13 cellular contexts compared by ENCODE assay signal in the genomic region with DNA sequence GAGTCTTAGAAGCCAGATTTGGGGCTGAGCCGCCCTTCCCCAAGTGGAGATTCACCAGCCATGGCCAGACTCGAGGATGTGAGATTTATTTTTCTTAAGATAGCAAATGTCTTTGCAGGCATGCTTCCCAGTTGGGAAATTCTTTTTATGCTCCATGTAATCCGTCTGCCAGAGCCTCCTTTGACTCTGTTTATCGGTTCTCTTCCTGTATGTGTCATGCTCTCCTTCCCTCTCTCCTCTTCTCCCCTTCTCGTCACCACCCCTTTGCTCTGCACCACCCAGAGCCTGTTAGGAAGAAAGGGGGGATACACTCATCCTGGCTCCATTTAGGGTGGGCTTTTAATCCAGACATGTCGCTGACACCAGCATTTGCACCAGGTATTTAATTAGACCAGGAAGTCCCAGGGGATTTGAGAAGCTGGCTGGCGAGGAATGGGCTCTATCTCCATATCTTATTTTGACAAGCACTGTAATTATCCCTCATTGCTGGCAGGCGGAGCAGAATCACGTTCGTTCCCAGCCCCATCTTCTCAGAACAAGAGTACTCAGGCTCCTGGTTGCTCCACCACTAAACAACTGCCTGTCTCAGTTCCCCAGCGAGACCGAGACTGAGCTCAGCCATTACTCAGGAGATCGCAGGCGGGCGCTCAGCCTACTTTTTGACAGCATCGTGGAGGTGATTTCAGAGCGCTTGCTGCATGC. TPM values are rescaled to one million over a fixed set of nuclear protein-coding genes. Genes with fewer than 3 reads are reported as not detected.
A peak's percentile ranks its signal among the peaks of the same experiment; 100 is the strongest.
DNase-seq lines count a peak whose midpoint lies in the region; ATAC-seq and TF ChIP-seq lines count a peak whose summit lies in the region.
"Had no signal": no experiment of that assay in that cellular context is flagged by ENCODE, and none has a peak within 500 bp of the region (broad histone marks: within the 10 kb centered on the region; RNA-seq: fewer than 3 reads in every experiment).

No MANE protein-coding gene starts in this region.

- H3K9me3 ChIP-seq in colonic mucosa (no peaks in the 10 kb centered on the region), muscle layer of duodenum (ENCODE audit: control insufficient read depth in 1 of 2, low read length in 2 of 2) (no peaks in the 10 kb centered on the region), WERI-Rb-1 (ENCODE audit: severe bottlenecking) (no peaks in the 10 kb centered on the region)
- H3K9me3 ChIP-seq: BLaER1 had no signal

- no peak for TF ChIP-seq CTCF in colonic mucosa (IDR thresholded peaks at IDR 0.05)
- TF ChIP-seq CTCF in WERI-Rb-1 (IDR thresholded peaks at IDR 0.05; ENCODE audit: low read depth, low read length), result no peak

- DNase-seq in EH (ENCODE audit: low read depth) (peak; percentile 6), NCI-H1694 treated with DMSO at 0.1 percent for 48 hours (lab: John Stamatoyannopoulos, UW) (peak; percentile 36), colonic mucosa (peak; percentile 20), NCI-H2196 (lab: John Stamatoyannopoulos, UW; ENCODE audit: unreplicated experiment) (no peak), WERI-Rb-1 (no peak)
- DNase-seq: GDM1, midbrain, retina had no signal

- H3K4me1 ChIP-seq in colonic mucosa (no peaks in the 10 kb centered on the region), muscle layer of duodenum (ENCODE audit: control insufficient read depth in 1 of 2, insufficient read depth in 2 of 2, low read length in 2 of 2) (peaks cover 0 to 29% of the 10 kb centered on the region in 2 donors)

- no peak overlapping the region for H3K4me3 ChIP-seq in colonic mucosa
- no peak overlapping the region for H3K4me3 ChIP-seq in muscle layer of duodenum (ENCODE audit: low read depth in 1 of 2, low read length in 2 of 2)
- H3K4me3 ChIP-seq in WERI-Rb-1 (ENCODE audit: low read depth, low read length), result no peak overlapping the region
- H3K4me3 ChIP-seq: BLaER1 had no signal

- H3K27ac ChIP-seq in colonic mucosa (peak overlapping the region; percentile 17), muscle layer of duodenum (ENCODE audit: low read length) (peak overlapping the region; percentile 29), WERI-Rb-1 (no peak overlapping the region)
- H3K27ac ChIP-seq: BLaER1 had no signal

- H3K27me3 ChIP-seq in colonic mucosa (no peaks in the 10 kb centered on the region), muscle layer of duodenum (ENCODE audit: low read depth, low read length) (peaks cover 4% of the 10 kb centered on the region), WERI-Rb-1 (ENCODE audit: insufficient read depth, low read depth, severe bottlenecking) (peaks cover 78% of the 10 kb centered on the region)

- intact Hi-C loops in colonic mucosa (cut with DNase I), result no loop called here

- H3K9ac ChIP-seq in colonic mucosa (ENCODE audit: low read depth in 2 of 2, low read length in 2 of 2), result no peak overlapping the region
- H3K9ac ChIP-seq: BLaER1 had no signal

- ATAC-seq in HG03097 (IDR thresholded peaks at IDR 0.05; ENCODE audit: low FRiP score, unreplicated experiment) (no peak), HG03039 (IDR thresholded peaks at IDR 0.05; ENCODE audit: unreplicated experiment) (no peak)
- ATAC-seq: activated CD4-positive, CD25-positive, alpha-beta regulatory T cell treated with anti-CD3 and anti-CD28 coated beads, Interleukin-2, amount 50 U/mL, for 24 hours had no signal

- H3K36me3 ChIP-seq in colonic mucosa, result no peaks in the 10 kb centered on the region
- H3K36me3 ChIP-seq in muscle layer of duodenum (ENCODE audit: control insufficient read depth in 1 of 2, insufficient read depth in 2 of 2, low read length in 2 of 2), result no peaks in the 10 kb centered on the region
- H3K36me3 ChIP-seq in WERI-Rb-1, result no peaks in the 10 kb centered on the region
- H3K36me3 ChIP-seq: BLaER1 had no signal

RNA-seq across cellular contexts. Expression of gene KCNIP1, which starts 50.9 kb away (rescaled TPM):
- under 1 TPM; 0.24 to 0.25 TPM for total RNA-seq in colonic mucosa

Comparison
In these comparisons a context has a peak if more than half of its experiments do, and no peak if none do; other contexts are left out.
1. DNase-seq: peak in EH (single experiment), NCI-H1694 treated with DMSO at 0.1 percent for 48 hours (single experiment) and colonic mucosa (single experiment); none in NCI-H2196 (single experiment) and WERI-Rb-1 (single experiment).